ENCODE assay signal across 27 cellular contexts in the genomic region with DNA sequence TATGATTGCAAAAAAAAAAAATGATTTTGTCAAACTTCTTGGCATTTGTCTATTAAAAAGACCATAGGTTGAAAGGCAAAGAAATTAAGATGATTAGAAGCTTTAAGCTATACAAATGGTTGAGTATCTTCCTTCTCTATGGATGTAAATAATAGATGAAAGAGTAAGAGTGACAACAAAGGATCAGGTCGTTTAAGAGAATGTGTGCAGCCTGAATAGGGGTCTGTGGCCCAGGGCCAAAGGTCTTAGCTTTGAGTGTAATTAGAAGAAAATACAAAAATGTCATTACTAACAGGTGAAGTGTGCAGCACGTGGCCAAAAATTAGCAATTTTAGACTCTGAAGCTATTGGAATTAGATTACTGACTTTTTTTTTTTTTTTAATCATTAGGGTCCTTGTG.
"Had no signal": no experiment of that assay in that cellular context is flagged by ENCODE, and none has a peak within 500 bp of the region (broad histone marks: within the 10 kb centered on the region; RNA-seq: fewer than 3 reads in every experiment).

No MANE protein-coding gene starts in this region.

- H3K4me2 ChIP-seq: hepatocyte had no signal

- H3K27ac Mint-ChIP-seq: activated B cell treated with CpG ODN at 0.5 μM for 24 hours; activated CD4-positive, alpha-beta T cell treated with anti-CD3 and anti-CD28 coated beads for 36 hours; activated naive CD4-positive, alpha-beta T cell treated with anti-CD3 and anti-CD28 coated beads, Interleukin-2, amount 50 U/mL, for 24 hours; brain; dendritic cell treated with granulocyte-macrophage colony-stimulating factor and Interleukin-4, amounts not matched to agents 40 ng/mL and 50 ng/mL, for 4 days; natural killer cell treated with Interleukin-12 subunit alpha and Interleukin-12 subunit beta and Interleukin-15 and Interleukin-18, amount 100 ng/mL, for 72 hours; stimulated activated effector memory CD8-positive, alpha-beta T cell treated with anti-CD3 and anti-CD28 coated beads, Interleukin-12 subunit alpha, Interleukin-12 subunit beta, amount 100 ng/mL, for 72 hours; stimulated activated naive CD8-positive, alpha-beta T cell treated with anti-CD3 and anti-CD28 coated beads, Interleukin-15, amount 100 ng/mL, for 72 hours; T-helper 1 cell treated with Interleukin-12 subunit alpha and Interleukin-12 subunit beta and Interleukin-4 antibody, amounts not matched to agents 30 μg/mL and 1 μg/mL, for 36 hours had no signal

- H3K36me3 Mint-ChIP-seq: activated naive CD4-positive, alpha-beta T cell treated with anti-CD3 and anti-CD28 coated beads, Interleukin-2, amount 50 U/mL, for 24 hours; brain; natural killer cell treated with Interleukin-12 subunit alpha and Interleukin-12 subunit beta and Interleukin-15 and Interleukin-18, amount 100 ng/mL, for 72 hours; stimulated activated effector memory CD8-positive, alpha-beta T cell treated with anti-CD3 and anti-CD28 coated beads, Interleukin-12 subunit alpha, Interleukin-12 subunit beta, amount 100 ng/mL, for 72 hours had no signal

- H3K27me3 Mint-ChIP-seq: brain; dendritic cell treated with granulocyte-macrophage colony-stimulating factor and Interleukin-4, amounts not matched to agents 40 ng/mL and 50 ng/mL, for 4 days had no signal

- H3K9me3 Mint-ChIP-seq: activated B cell treated with CpG ODN at 0.5 μM for 24 hours; activated naive CD4-positive, alpha-beta T cell treated with anti-CD3 and anti-CD28 coated beads, Interleukin-2, amount 50 U/mL, for 24 hours; brain; dendritic cell treated with granulocyte-macrophage colony-stimulating factor and Interleukin-4, amounts not matched to agents 40 ng/mL and 50 ng/mL, for 4 days; natural killer cell treated with Interleukin-12 subunit alpha and Interleukin-12 subunit beta and Interleukin-15 and Interleukin-18, amount 100 ng/mL, for 72 hours; stimulated activated effector memory CD8-positive, alpha-beta T cell treated with anti-CD3 and anti-CD28 coated beads, Interleukin-12 subunit alpha, Interleukin-12 subunit beta, amount 100 ng/mL, for 72 hours; stimulated activated naive CD8-positive, alpha-beta T cell treated with anti-CD3 and anti-CD28 coated beads, Interleukin-15, amount 100 ng/mL, for 72 hours; T-helper 1 cell treated with Interleukin-12 subunit alpha and Interleukin-12 subunit beta and Interleukin-4 antibody, amounts not matched to agents 30 μg/mL and 1 μg/mL, for 36 hours had no signal

- DNase-seq: activated B cell treated with CpG ODN at 0.5 μM for 24 hours; activated CD4-positive, alpha-beta T cell treated with anti-CD3 and anti-CD28 coated beads for 36 hours; activated CD4-positive, alpha-beta T cell treated with anti-CD3 and anti-CD28 coated beads, Interleukin-2, amount 50 U/mL, for 4 hours; activated T-cell treated with anti-CD3 and anti-CD28 coated beads, Interleukin-2, amount 50 U/mL, for 48 hours; aorta; caudate nucleus; effector CD8-positive, alpha-beta T cell; glutamatergic neuron; left ventricle myocardium superior; mammary epithelial cell; midbrain; occipital lobe; posterior cingulate gyrus; small intestine; stimulated activated CD4-positive, alpha-beta T cell treated with anti-CD3 and anti-CD28 coated beads, Interleukin-2, amount 100 ng/mL, for 24 hours; stimulated activated naive CD8-positive, alpha-beta T cell treated with anti-CD3 and anti-CD28 coated beads, Interleukin-15, amount 100 ng/mL, for 72 hours; T1000; tibial artery had no signal

- H3K9me3 ChIP-seq: tibial artery had no signal

- H3K27ac ChIP-seq: hepatocyte, tibial artery had no signal

- H3K4me3 Mint-ChIP-seq: activated B cell treated with CpG ODN at 0.5 μM for 24 hours; activated CD4-positive, alpha-beta T cell treated with anti-CD3 and anti-CD28 coated beads for 36 hours; activated naive CD4-positive, alpha-beta T cell treated with anti-CD3 and anti-CD28 coated beads, Interleukin-2, amount 50 U/mL, for 24 hours; brain; dendritic cell treated with granulocyte-macrophage colony-stimulating factor and Interleukin-4, amounts not matched to agents 40 ng/mL and 50 ng/mL, for 4 days; natural killer cell treated with Interleukin-12 subunit alpha and Interleukin-12 subunit beta and Interleukin-15 and Interleukin-18, amount 100 ng/mL, for 72 hours; stimulated activated effector memory CD8-positive, alpha-beta T cell treated with anti-CD3 and anti-CD28 coated beads, Interleukin-12 subunit alpha, Interleukin-12 subunit beta, amount 100 ng/mL, for 72 hours; stimulated activated naive CD8-positive, alpha-beta T cell treated with anti-CD3 and anti-CD28 coated beads, Interleukin-15, amount 100 ng/mL, for 72 hours; T-helper 1 cell treated with Interleukin-12 subunit alpha and Interleukin-12 subunit beta and Interleukin-4 antibody, amounts not matched to agents 30 μg/mL and 1 μg/mL, for 36 hours had no signal

- H3K36me3 ChIP-seq: tibial artery had no signal

- H3K4me1 Mint-ChIP-seq: activated B cell treated with CpG ODN at 0.5 μM for 24 hours; activated CD4-positive, alpha-beta T cell treated with anti-CD3 and anti-CD28 coated beads for 36 hours; activated naive CD4-positive, alpha-beta T cell treated with anti-CD3 and anti-CD28 coated beads, Interleukin-2, amount 50 U/mL, for 24 hours; stimulated activated effector memory CD8-positive, alpha-beta T cell treated with anti-CD3 and anti-CD28 coated beads, Interleukin-12 subunit alpha, Interleukin-12 subunit beta, amount 100 ng/mL, for 72 hours; stimulated activated naive CD8-positive, alpha-beta T cell treated with anti-CD3 and anti-CD28 coated beads, Interleukin-15, amount 100 ng/mL, for 72 hours had no signal

- H3K79me2 ChIP-seq: hepatocyte had no signal

- ATAC-seq: activated CD4-positive, alpha-beta T cell treated with anti-CD3 and anti-CD28 coated beads for 36 hours; esophagus mucosa; left ventricle myocardium superior; natural killer cell treated with Interleukin-12 subunit alpha and Interleukin-12 subunit beta and Interleukin-15 and Interleukin-18, amount 100 ng/mL, for 72 hours; sciatic nerve; stimulated activated effector memory CD8-positive, alpha-beta T cell treated with anti-CD3 and anti-CD28 coated beads, Interleukin-12 subunit alpha, Interleukin-12 subunit beta, amount 100 ng/mL, for 72 hours; stimulated activated naive CD8-positive, alpha-beta T cell treated with anti-CD3 and anti-CD28 coated beads, Interleukin-15, amount 100 ng/mL, for 72 hours had no signal

- H3K4me3 ChIP-seq: hepatocyte, tibial artery had no signal

- H2AFZ ChIP-seq: hepatocyte had no signal

- H3K27me3 ChIP-seq: hepatocyte, tibial artery had no signal
